24 cellular contexts compared by ENCODE assay signal in genomic region chr10:101020427-101020826, GRCh38. TPM values are rescaled to one million over a fixed set of nuclear protein-coding genes. Genes with fewer than 3 reads are reported as not detected.
DNase-seq lines count a peak whose midpoint lies in the region; ATAC-seq lines count a peak whose summit lies in the region.
"Had no signal": no experiment of that assay in that cellular context is flagged by ENCODE, and none has a peak within 500 bp of the region (broad histone marks: within the 10 kb centered on the region; RNA-seq: fewer than 3 reads in every experiment).

No MANE protein-coding gene starts in this region.

- WGBS in right cardiac atrium = 76% methylated on average over 8 of the region's 8 CpGs

- no peaks in the 10 kb centered on the region for H3K9me3 Mint-ChIP-seq in dendritic cell treated with granulocyte-macrophage colony-stimulating factor and Interleukin-4, amounts not matched to agents 40 ng/mL and 50 ng/mL, for 4 days
- H3K9me3 Mint-ChIP-seq: CD4-positive, alpha-beta memory T cell; CD8-positive, alpha-beta memory T cell had no signal

- no peaks in the 10 kb centered on the region for H3K27me3 ChIP-seq in right cardiac atrium (ENCODE audit: control insufficient read depth, insufficient read depth)
- no peaks in the 10 kb centered on the region; a peak in 1 of 22 replicates for H3K27me3 ChIP-seq in BLaER1 treated with 17β-estradiol and CSF1 and Interleukin-3, amounts not matched to agents 10 nM and 100 nM
- H3K27me3 ChIP-seq: BE2C had no signal

- no peaks in the 10 kb centered on the region for H3K9me3 ChIP-seq in right cardiac atrium (ENCODE audit: control insufficient read depth, low read length)
- no peaks in the 10 kb centered on the region for H3K9me3 ChIP-seq in BLaER1 treated with 17β-estradiol and CSF1 and Interleukin-3, amounts not matched to agents 10 nM and 100 nM (replicated peaks in 1 of 11)
- H3K9me3 ChIP-seq: BE2C had no signal

- DNase-seq in Right ventricle myocardium superior = peak; percentile 17
- DNase-seq in right cardiac atrium = no peak
- no peak for DNase-seq in stimulated activated CD4-positive, alpha-beta T cell treated with anti-CD3 and anti-CD28 coated beads, Interleukin-12 subunit alpha, Interleukin-12 subunit beta, amount 100 ng/mL, for 4 hours
- DNase-seq: 8988T; ACHN; BE2C; C1 segment of cervical spinal cord; CD4-positive, alpha-beta memory T cell; CD4-positive, CD25-positive, alpha-beta regulatory T cell; CD8-positive, alpha-beta memory T cell; COR-L47; DMS 273 treated with DMSO at 0.1 percent for 48 hours; DMS153; DMS53; DMS79; DND-41; EL; GDM1 had no signal

- ATAC-seq in Right ventricle myocardium superior (ENCODE audit: poor library complexity) = no peak
- ATAC-seq in right cardiac atrium = no peak
- no peak for ATAC-seq in GM18498 (IDR thresholded peaks at IDR 0.05; ENCODE audit: unreplicated experiment)
- ATAC-seq in HG03135 (IDR thresholded peaks at IDR 0.05; ENCODE audit: unreplicated experiment) = no peak
- ATAC-seq: GM12878 had no signal

- H3K9ac ChIP-seq in BLaER1 treated with 17β-estradiol and CSF1 and Interleukin-3, amounts not matched to agents 10 nM and 100 nM = no peak overlapping the region

- peaks cover 24% of the 10 kb centered on the region for H3K27me3 Mint-ChIP-seq in dendritic cell treated with granulocyte-macrophage colony-stimulating factor and Interleukin-4, amounts not matched to agents 40 ng/mL and 50 ng/mL, for 4 days

- H3K36me3 ChIP-seq in BLaER1 treated with 17β-estradiol and CSF1 and Interleukin-3, amounts not matched to agents 10 nM and 100 nM = no peaks in the 10 kb centered on the region
- H3K36me3 ChIP-seq: BE2C had no signal

- H3K4me3 Mint-ChIP-seq in dendritic cell treated with granulocyte-macrophage colony-stimulating factor and Interleukin-4, amounts not matched to agents 40 ng/mL and 50 ng/mL, for 4 days = no peak overlapping the region
- H3K4me3 Mint-ChIP-seq: CD14-positive monocyte; CD4-positive, alpha-beta memory T cell; CD4-positive, CD25-positive, alpha-beta regulatory T cell; CD8-positive, alpha-beta memory T cell had no signal

- intact Hi-C loops in Right ventricle myocardium superior (cut with DNase I) (no loop called here), right cardiac atrium (cut with DNase I) (no loop called here)
- intact Hi-C loops in dendritic cell treated with granulocyte-macrophage colony-stimulating factor and Interleukin-4, amounts not matched to agents 40 ng/mL and 50 ng/mL, for 4 days (cut with micrococcal nuclease) = no loop called here

- peak overlapping the region; percentile 40 for H3K27ac Mint-ChIP-seq in dendritic cell treated with granulocyte-macrophage colony-stimulating factor and Interleukin-4, amounts not matched to agents 40 ng/mL and 50 ng/mL, for 4 days
- H3K27ac Mint-ChIP-seq: CD4-positive, alpha-beta memory T cell; CD4-positive, CD25-positive, alpha-beta regulatory T cell; CD8-positive, alpha-beta memory T cell had no signal

- no peak overlapping the region for H3K27ac ChIP-seq in right cardiac atrium (ENCODE audit: low read length)
- no peak overlapping the region for H3K27ac ChIP-seq in BLaER1 treated with 17β-estradiol and CSF1 and Interleukin-3, amounts not matched to agents 10 nM and 100 nM

- H3K4me2 ChIP-seq in BLaER1 treated with 17β-estradiol and CSF1 and Interleukin-3, amounts not matched to agents 10 nM and 100 nM = peak overlapping the region in 9 of 11 experiments; percentile 29 to 98 (median 91); a peak in 11 of 22 replicates

- no peaks in the 10 kb centered on the region for H3K4me1 ChIP-seq in right cardiac atrium (ENCODE audit: control insufficient read depth, insufficient read depth, low read length)
- H3K4me1 ChIP-seq in BLaER1 treated with 17β-estradiol and CSF1 and Interleukin-3, amounts not matched to agents 10 nM and 100 nM = peaks cover 60 to 75% (median 69%) of the 10 kb centered on the region in 10 experiments

- H3K4me1 Mint-ChIP-seq in dendritic cell treated with granulocyte-macrophage colony-stimulating factor and Interleukin-4, amounts not matched to agents 40 ng/mL and 50 ng/mL, for 4 days (ENCODE audit: low read depth) = peaks cover 37% of the 10 kb centered on the region

- H3K4me3 ChIP-seq in right cardiac atrium (ENCODE audit: low read length) = no peak overlapping the region
- H3K4me3 ChIP-seq in BLaER1 treated with 17β-estradiol and CSF1 and Interleukin-3, amounts not matched to agents 10 nM and 100 nM = no peak overlapping the region
- H3K4me3 ChIP-seq: GM12878 had no signal

- H4K20me1 ChIP-seq in BLaER1 treated with 17β-estradiol and CSF1 and Interleukin-3, amounts not matched to agents 10 nM and 100 nM = peaks cover 0 to 4% (median 0%) of the 10 kb centered on the region in 11 experiments; a peak in 2 of 22 replicates

- H3K36me3 Mint-ChIP-seq in dendritic cell treated with granulocyte-macrophage colony-stimulating factor and Interleukin-4, amounts not matched to agents 40 ng/mL and 50 ng/mL, for 4 days (ENCODE audit: low read depth) = no peaks in the 10 kb centered on the region
- H3K36me3 Mint-ChIP-seq: CD14-positive monocyte; CD4-positive, alpha-beta memory T cell; CD4-positive, CD25-positive, alpha-beta regulatory T cell had no signal

RNA-seq across cellular contexts. Expression of gene PDZD7, which starts 10.5 kb away (rescaled TPM):
- total RNA-seq in Right ventricle myocardium superior (0.38 TPM), right cardiac atrium (under 1 TPM; 0.33 to 0.94 (median 0.83) TPM)
- 0.41 TPM for polyA plus RNA-seq in right cardiac atrium
- total RNA-seq: GM12878 had no signal
- polyA plus RNA-seq: CD14-positive monocyte had no signal

RNA-seq across cellular contexts. Expression of gene SFXN3, which starts 10.6 kb away (rescaled TPM):
- total RNA-seq in Right ventricle myocardium superior (11.4 TPM), right cardiac atrium (10 to 100 TPM; 21.1 to 28.1 (median 24.7) TPM)
- polyA plus RNA-seq in right cardiac atrium = 18.0 TPM

RNA-seq across cellular contexts. Expression of gene LZTS2, which starts 20.8 kb away (rescaled TPM):
- 39.1 TPM for total RNA-seq in Right ventricle myocardium superior
- total RNA-seq in right cardiac atrium = 10 to 100 TPM; 42.5 to 48.5 (median 47.5) TPM
- 66.4 TPM for polyA plus RNA-seq in right cardiac atrium

RNA-seq across cellular contexts. Expression of gene TWNK, which starts 33.1 kb away (rescaled TPM):
- 6.4 TPM for total RNA-seq in Right ventricle myocardium superior
- 1 to 10 TPM; 4.3 to 7.5 (median 5.2) TPM for total RNA-seq in right cardiac atrium
- polyA plus RNA-seq in right cardiac atrium = 4.4 TPM

RNA-seq across cellular contexts. Expression of gene MRPL43, which starts 33.1 kb away (rescaled TPM):
- total RNA-seq in Right ventricle myocardium superior (55.4 TPM), right cardiac atrium (10 to 100 TPM; 47.2 to 62.6 (median 60.6) TPM)
- 90.6 TPM for polyA plus RNA-seq in right cardiac atrium
